ENCODE assay signal across 13 cellular contexts in the genomic region with DNA sequence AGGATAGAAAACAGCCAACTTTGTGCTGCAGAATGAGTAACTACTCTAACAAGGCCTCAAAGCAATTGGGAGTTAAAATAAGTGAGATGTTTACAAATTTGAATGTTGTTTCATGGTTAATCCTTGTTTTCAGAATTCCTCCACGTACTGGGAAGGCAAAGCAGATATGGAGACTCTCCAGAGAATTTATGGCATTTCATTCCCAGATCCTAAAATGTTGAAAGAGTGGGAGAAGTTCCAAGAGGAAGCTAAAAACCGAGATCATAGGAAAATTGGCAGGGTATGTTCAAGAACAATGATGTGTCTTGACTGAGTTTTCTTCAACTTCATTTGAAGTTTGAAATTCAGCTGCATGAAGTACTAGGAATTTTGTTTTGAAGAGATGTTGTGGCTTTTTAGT.
"Had no signal": no experiment of that assay in that cellular context is flagged by ENCODE, and none has a peak within 500 bp of the region (broad histone marks: within the 10 kb centered on the region; RNA-seq: fewer than 3 reads in every experiment).

No MANE protein-coding gene starts in this region.

- H3K4me3 Mint-ChIP-seq: activated CD8-positive, alpha-beta memory T cell treated with anti-CD3 and anti-CD28 coated beads, Interleukin-2, amount 10 ng/mL, durations not matched to agents 7 days and 5 days; activated naive CD8-positive, alpha-beta T cell treated with anti-CD3 and anti-CD28 coated beads, Interleukin-2, amount 10 ng/mL, durations not matched to agents 7 days and 5 days; activated T-cell treated with anti-CD3 and anti-CD28 coated beads, Interleukin-2, amount 50 U/mL, for 24 hours; stimulated activated naive CD8-positive, alpha-beta T cell treated with anti-CD3 and anti-CD28 coated beads, Interleukin-15, amount 100 ng/mL, for 72 hours had no signal

- H3K27me3 Mint-ChIP-seq: activated CD8-positive, alpha-beta memory T cell treated with anti-CD3 and anti-CD28 coated beads, Interleukin-2, amount 10 ng/mL, durations not matched to agents 7 days and 5 days; activated naive CD8-positive, alpha-beta T cell treated with anti-CD3 and anti-CD28 coated beads, Interleukin-2, amount 10 ng/mL, durations not matched to agents 7 days and 5 days; activated T-cell treated with anti-CD3 and anti-CD28 coated beads, Interleukin-2, amount 50 U/mL, for 24 hours; stimulated activated naive CD8-positive, alpha-beta T cell treated with anti-CD3 and anti-CD28 coated beads, Interleukin-15, amount 100 ng/mL, for 72 hours had no signal

- H3K9me3 Mint-ChIP-seq: activated naive CD8-positive, alpha-beta T cell treated with anti-CD3 and anti-CD28 coated beads, Interleukin-2, amount 10 ng/mL, durations not matched to agents 7 days and 5 days; activated T-cell treated with anti-CD3 and anti-CD28 coated beads, Interleukin-2, amount 50 U/mL, for 24 hours; stimulated activated naive CD8-positive, alpha-beta T cell treated with anti-CD3 and anti-CD28 coated beads, Interleukin-15, amount 100 ng/mL, for 72 hours had no signal

- H3K9me3 ChIP-seq: ascending aorta, heart left ventricle, psoas muscle, testis had no signal

- H3K27ac Mint-ChIP-seq: activated CD8-positive, alpha-beta memory T cell treated with anti-CD3 and anti-CD28 coated beads, Interleukin-2, amount 10 ng/mL, durations not matched to agents 7 days and 5 days; activated naive CD8-positive, alpha-beta T cell treated with anti-CD3 and anti-CD28 coated beads, Interleukin-2, amount 10 ng/mL, durations not matched to agents 7 days and 5 days; stimulated activated naive CD8-positive, alpha-beta T cell treated with anti-CD3 and anti-CD28 coated beads, Interleukin-15, amount 100 ng/mL, for 72 hours had no signal

- H3K4me3 ChIP-seq: ascending aorta, cardiac muscle cell, heart left ventricle, psoas muscle, testis had no signal

- DNase-seq: activated CD4-positive, alpha-beta T cell treated with anti-CD3 and anti-CD28 coated beads, Interleukin-2, amount 50 U/mL, for 4 hours; activated CD8-positive, alpha-beta memory T cell treated with anti-CD3 and anti-CD28 coated beads, Interleukin-2, amount 10 ng/mL, durations not matched to agents 7 days and 5 days; activated gamma-delta T cell; activated naive CD8-positive, alpha-beta T cell treated with anti-CD3 and anti-CD28 coated beads, Interleukin-2, amount 10 ng/mL, durations not matched to agents 7 days and 5 days; activated T-cell treated with anti-CD3 and anti-CD28 coated beads, Interleukin-2, amount 50 U/mL, for 24 hours; heart left ventricle; psoas muscle; stimulated activated CD4-positive, alpha-beta T cell treated with anti-CD3 and anti-CD28 coated beads, Interleukin-15, amount 100 ng/mL, for 24 hours; stimulated activated CD4-positive, alpha-beta T cell treated with anti-CD3 and anti-CD28 coated beads, Interleukin-4, amount 100 ng/mL, for 24 hours; stimulated activated naive CD8-positive, alpha-beta T cell treated with anti-CD3 and anti-CD28 coated beads, Interleukin-15, amount 100 ng/mL, for 72 hours; testis had no signal

- H3K4me1 ChIP-seq: ascending aorta, psoas muscle, testis had no signal

- H3K27ac ChIP-seq: ascending aorta, cardiac muscle cell, psoas muscle, testis had no signal

- H3K27me3 ChIP-seq: ascending aorta, cardiac muscle cell, heart left ventricle, testis had no signal

- ATAC-seq: activated CD8-positive, alpha-beta memory T cell treated with anti-CD3 and anti-CD28 coated beads, Interleukin-2, amount 10 ng/mL, durations not matched to agents 7 days and 5 days; psoas muscle; stimulated activated naive CD8-positive, alpha-beta T cell treated with anti-CD3 and anti-CD28 coated beads, Interleukin-15, amount 100 ng/mL, for 72 hours had no signal
